Comparison of ENCODE assay signal across 10 cellular contexts in the genomic region with DNA sequence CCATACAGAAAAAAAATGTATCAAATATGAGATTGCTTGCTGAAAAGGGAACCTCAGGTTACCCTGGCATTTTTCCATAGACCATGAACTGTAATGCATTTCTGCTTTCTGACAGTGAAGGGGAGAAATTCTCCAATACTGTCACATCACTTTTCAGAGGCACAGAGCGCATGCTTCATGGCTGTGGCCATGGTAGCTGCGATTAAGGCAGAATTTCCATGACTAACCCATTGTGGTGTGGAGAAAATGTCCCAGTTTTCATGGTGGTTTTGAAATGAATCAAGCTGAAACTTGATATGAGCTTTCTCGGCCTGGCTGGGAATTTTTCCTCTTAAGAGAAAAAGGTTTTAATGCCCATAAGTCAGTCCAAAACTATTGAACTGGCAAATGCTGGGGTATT.
DNase-seq lines count a peak whose midpoint lies in the region; ATAC-seq lines count a peak whose summit lies in the region.
"Had no signal": no experiment of that assay in that cellular context is flagged by ENCODE, and none has a peak within 500 bp of the region (broad histone marks: within the 10 kb centered on the region; RNA-seq: fewer than 3 reads in every experiment).

No MANE protein-coding gene starts in this region.

- ATAC-seq in HG02759 (IDR thresholded peaks at IDR 0.05; ENCODE audit: unreplicated experiment) (peak; percentile 45), GM18519 (IDR thresholded peaks at IDR 0.05; ENCODE audit: low FRiP score, unreplicated experiment) (no peak), HG03196 (IDR thresholded peaks at IDR 0.05; ENCODE audit: unreplicated experiment) (no peak), GM19328 (IDR thresholded peaks at IDR 0.05; ENCODE audit: unreplicated experiment) (no peak)

- peak; percentile 57 for DNase-seq in ELR (ENCODE audit: low read depth)
- DNase-seq in activated T-cell treated with anti-CD3 and anti-CD28 coated beads, Interleukin-2, amount 50 U/mL, for 48 hours = peak; percentile 30 to 54
- DNase-seq in non-pigmented ciliary epithelial cell (ENCODE audit: low read depth) = peak; percentile 64
- no peak for DNase-seq in 8988T
- DNase-seq: NCI-H1436, uterus had no signal
